8 cellular contexts compared by ENCODE assay signal in genomic region chr3:6769532-6770375, GRCh38.
A peak's percentile ranks its signal among the peaks of the same experiment; 100 is the strongest.
DNase-seq lines count a peak whose midpoint lies in the region; ATAC-seq and TF ChIP-seq lines count a peak whose summit lies in the region.
"Not testable (repeated sequence)": the region's sequence is repeated elsewhere in the genome, so short reads cannot be mapped to it uniquely, and the experiment has no call there.

No MANE protein-coding gene starts in this region.

- H3K4me1 ChIP-seq in HUES6 (ENCODE audit: control insufficient read depth, insufficient read depth, low read length); Peyer's patch; iPS-15b (ENCODE audit: control insufficient read depth, insufficient read depth, low read length): not testable (repeated sequence)
- H3K4me1 ChIP-seq in neural progenitor cell: peaks cover 14% of the 10 kb centered on the region

- CTCF ChIA-PET in WTC11 (lab: Charles Lee): not testable (repeated sequence)

- H3K27ac ChIP-seq in 22Rv1 (peak overlapping the region; percentile 67), Peyer's patch (peak overlapping the region in 1 of 4 donors; percentile 62), neural progenitor cell (peak overlapping the region; percentile 81)
- not testable (repeated sequence) for H3K27ac ChIP-seq in HUES6 (ENCODE audit: low read depth, low read length)

- TF ChIP-seq CTCF in 22Rv1 (IDR thresholded peaks at IDR 0.05) (peak; percentile 68), Peyer's patch (IDR thresholded peaks at IDR 0.05) (peak in 3 of 6 experiments; percentile 39 to 56 (median 48)), neural progenitor cell (IDR thresholded peaks at IDR 0.05) (peak; percentile 7)
- TF ChIP-seq CTCF in WTC11 (IDR thresholded peaks at IDR 0.05): not testable (repeated sequence)

- DNase-seq in H4 (ENCODE audit: low spot score): peak; percentile 11
- peak; percentile 16 to 49 for DNase-seq in NCI-H524 (lab: John Stamatoyannopoulos, UW)
- peak in 2 of 3 donors; percentile 66 to 75 for DNase-seq in Peyer's patch
- DNase-seq in WTC11 (ENCODE audit: low spot score); neural progenitor cell (ENCODE audit: low spot score): not testable (repeated sequence)

- not testable (repeated sequence) for H3K27ac Mint-ChIP-seq in WTC11, neural progenitor cell

- POLR2A ChIA-PET in WTC11 (lab: Charles Lee): not testable (repeated sequence)

- not testable (repeated sequence) for ATAC-seq in WTC11

- H3K4me3 Mint-ChIP-seq in WTC11: peak overlapping the region; percentile 33
- H3K4me3 Mint-ChIP-seq in neural progenitor cell: not testable (repeated sequence)

- H3K36me3 Mint-ChIP-seq in WTC11: peaks cover 21% of the 10 kb centered on the region
- not testable (repeated sequence) for H3K36me3 Mint-ChIP-seq in neural progenitor cell

- H4K20me1 ChIP-seq in neural progenitor cell (ENCODE audit: low read depth): not testable (repeated sequence)

- H3K27me3 Mint-ChIP-seq in WTC11 (ENCODE audit: low read depth); neural progenitor cell (ENCODE audit: insufficient read depth, low read depth): not testable (repeated sequence)

- H3K4me3 ChIP-seq in HUES6 (ENCODE audit: low read depth, low read length): peak overlapping the region; percentile 45
- H3K4me3 ChIP-seq in Peyer's patch: peak overlapping the region in 2 of 4 donors; percentile 45 to 53
- H3K4me3 ChIP-seq in iPS-15b (ENCODE audit: low read depth, low read length): peak overlapping the region; percentile 33
- H3K4me3 ChIP-seq in neural progenitor cell: not testable (repeated sequence)

- peaks cover 15% of the 10 kb centered on the region for H3K4me1 Mint-ChIP-seq in WTC11
- not testable (repeated sequence) for H3K4me1 Mint-ChIP-seq in neural progenitor cell

- H3F3A ChIP-seq in neural progenitor cell (ENCODE audit: low read depth): not testable (repeated sequence)

- H3K9ac ChIP-seq in HUES6 (ENCODE audit: low read length): peak overlapping the region; percentile 64
- not testable (repeated sequence) for H3K9ac ChIP-seq in iPS-15b (ENCODE audit: low read depth, low read length); neural progenitor cell

- H3K9me3 ChIP-seq in HUES6 (ENCODE audit: control insufficient read depth, insufficient read depth, low read depth, low read length); Peyer's patch; iPS-15b (ENCODE audit: control insufficient read depth, insufficient read depth, low read length); neural progenitor cell (ENCODE audit: low read depth): not testable (repeated sequence)

- H3K79me2 ChIP-seq in neural progenitor cell (ENCODE audit: low read depth): not testable (repeated sequence)

- H3K27me3 ChIP-seq in HUES6 (ENCODE audit: control insufficient read depth, insufficient read depth, low read length); Peyer's patch; iPS-15b (ENCODE audit: control insufficient read depth, insufficient read depth, low read length); neural progenitor cell: not testable (repeated sequence)

- H2AFZ ChIP-seq in neural progenitor cell (replicated peaks): peak overlapping the region; percentile 97

- peaks cover 42% of the 10 kb centered on the region for H3K9me3 Mint-ChIP-seq in WTC11
- not testable (repeated sequence) for H3K9me3 Mint-ChIP-seq in neural progenitor cell

- not testable (repeated sequence) for TF ChIP-seq POLR2A in Peyer's patch (IDR thresholded peaks at IDR 0.05)

- H3K4me2 ChIP-seq in neural progenitor cell: peak overlapping the region; percentile 55

- not testable (repeated sequence) for H3K36me3 ChIP-seq in HUES6 (ENCODE audit: control insufficient read depth, insufficient read depth, low read length); Peyer's patch; iPS-15b (ENCODE audit: control insufficient read depth, insufficient read depth, low read length); neural progenitor cell
